Comparison of ENCODE assay signal across 2 cellular contexts in the genomic region with DNA sequence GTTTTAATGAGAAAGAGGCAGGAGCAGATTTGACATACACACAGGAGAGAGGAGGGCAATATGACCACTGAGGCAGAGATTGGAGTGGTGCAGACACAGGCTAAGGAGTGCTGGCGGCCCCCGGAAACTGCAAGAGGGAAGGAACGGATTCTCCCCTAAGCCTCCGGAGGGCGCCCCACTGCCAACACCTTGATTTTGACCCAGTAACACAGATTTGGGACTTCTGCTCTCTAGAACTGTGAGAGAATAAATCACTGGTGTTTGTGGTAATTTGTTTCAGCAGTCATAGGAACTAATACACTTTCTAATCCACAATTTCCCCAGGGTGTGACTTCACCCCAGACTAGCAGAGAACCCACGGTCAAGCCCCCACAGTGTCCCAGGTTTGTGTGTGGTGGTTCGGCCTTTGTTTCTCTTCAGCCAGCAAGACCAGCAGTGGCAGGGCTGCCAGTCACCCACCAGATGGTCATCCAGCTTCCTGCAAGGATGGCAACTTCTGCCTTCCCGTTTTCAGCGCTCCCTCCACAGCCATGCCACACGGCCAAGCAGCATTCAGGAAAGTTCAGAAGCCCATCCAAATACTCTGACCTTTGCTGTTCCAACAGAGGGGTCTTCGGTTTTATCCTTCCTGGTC.
TF ChIP-seq lines count a peak whose summit lies in the region.

No MANE protein-coding gene starts in this region.

TF ChIP-seq in SK-N-SH, 30 proteins besides CTCF, POLR2A, EP300 and RAD21 (continued from another document):
- no peak for TF ChIP-seq USF2 (IDR thresholded peaks at IDR 0.05; ENCODE audit: borderline replicate concordance, low read depth, low read length)
- TF ChIP-seq GATA2 (CRISPR knock-in tag; IDR thresholded peaks at IDR 0.05): no peak
- no peak for TF ChIP-seq NRF1 (IDR thresholded peaks at IDR 0.05; ENCODE audit: low read depth, low read length)
- TF ChIP-seq, protein P1, sequence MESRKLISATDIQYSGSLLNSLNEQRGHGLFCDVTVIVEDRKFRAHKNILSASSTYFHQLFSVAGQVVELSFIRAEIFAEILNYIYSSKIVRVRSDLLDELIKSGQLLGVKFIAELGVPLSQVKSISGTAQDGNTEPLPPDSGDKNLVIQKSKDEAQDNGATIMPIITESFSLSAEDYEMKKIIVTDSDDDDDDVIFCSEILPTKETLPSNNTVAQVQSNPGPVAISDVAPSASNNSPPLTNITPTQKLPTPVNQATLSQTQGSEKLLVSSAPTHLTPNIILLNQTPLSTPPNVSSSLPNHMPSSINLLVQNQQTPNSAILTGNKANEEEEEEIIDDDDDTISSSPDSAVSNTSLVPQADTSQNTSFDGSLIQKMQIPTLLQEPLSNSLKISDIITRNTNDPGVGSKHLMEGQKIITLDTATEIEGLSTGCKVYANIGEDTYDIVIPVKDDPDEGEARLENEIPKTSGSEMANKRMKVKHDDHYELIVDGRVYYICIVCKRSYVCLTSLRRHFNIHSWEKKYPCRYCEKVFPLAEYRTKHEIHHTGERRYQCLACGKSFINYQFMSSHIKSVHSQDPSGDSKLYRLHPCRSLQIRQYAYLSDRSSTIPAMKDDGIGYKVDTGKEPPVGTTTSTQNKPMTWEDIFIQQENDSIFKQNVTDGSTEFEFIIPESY (IDR thresholded peaks at IDR 0.05; ENCODE audit: borderline replicate concordance, low read depth): no peak
- TF ChIP-seq CHD2 (IDR thresholded peaks at IDR 0.05; ENCODE audit: low read length, partially characterized antibody): no peak
- TF ChIP-seq RCOR1 (IDR thresholded peaks at IDR 0.05; ENCODE audit: low read length): no peak
- TF ChIP-seq MEF2A (IDR thresholded peaks at IDR 0.05; ENCODE audit: borderline replicate concordance, low read depth): no peak

TF ChIP-seq in SK-N-SH treated with all-trans-retinoic acid at 6 μM for 48 hours, 23 proteins besides CTCF, POLR2A, EP300 and RAD21 (continued from another document):
- TF ChIP-seq ZFP3 (CRISPR knock-in tag; IDR thresholded peaks at IDR 0.05) (no peak), CSDC2 (CRISPR knock-in tag; IDR thresholded peaks at IDR 0.05) (no peak), PPARA (CRISPR knock-in tag; IDR thresholded peaks at IDR 0.05; ENCODE audit: borderline replicate concordance) (no peak), CSRNP3 (CRISPR knock-in tag; IDR thresholded peaks at IDR 0.05) (no peak)
TF ChIP-seq in SK-N-SH treated with all-trans-retinoic acid at 6 μM for 48 hours: peak in this region for 0.
